8 cellular contexts compared by ENCODE assay signal in the genomic region with DNA sequence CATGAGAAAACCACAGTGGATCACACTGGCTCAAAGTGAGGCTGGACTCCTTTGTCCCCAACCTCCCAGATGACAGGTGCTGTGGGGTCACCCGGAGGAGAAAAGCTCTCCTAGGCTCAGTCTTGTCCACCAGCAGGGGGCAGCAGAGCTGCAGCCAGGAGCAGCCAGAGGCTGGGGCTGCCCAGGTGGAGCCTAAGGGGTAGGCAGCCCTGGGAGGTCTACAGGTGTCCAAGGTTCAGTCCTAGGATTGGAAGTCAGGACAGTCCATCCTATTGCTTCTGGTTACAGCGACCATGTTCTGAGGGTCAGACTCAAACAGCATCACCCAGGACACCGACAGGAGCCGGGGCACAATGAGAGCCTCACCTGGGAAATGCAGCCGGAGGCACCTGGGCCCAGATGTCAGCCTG.
A peak's percentile ranks its signal among the peaks of the same experiment; 100 is the strongest.
DNase-seq lines count a peak whose midpoint lies in the region; TF ChIP-seq lines count a peak whose summit lies in the region.

No MANE protein-coding gene starts in this region.

- peak; percentile 98 for TF ChIP-seq CTCF in Loucy (conservative IDR thresholded peaks at IDR 0.05; ENCODE audit: low read length)
- peak; percentile 41 to 74 for TF ChIP-seq CTCF in fibroblast of lung (conservative IDR thresholded peaks at IDR 0.05 in 1 of 2, IDR thresholded peaks at IDR 0.05 in 1 of 2; ENCODE audit: low read depth in 1 of 2, low read length in 2 of 2)
- peak; percentile 33 to 67 (median 48) for TF ChIP-seq CTCF in prostate gland (IDR thresholded peaks at IDR 0.05)

- H3K9me3 ChIP-seq in CD4-positive, alpha-beta memory T cell (ENCODE audit: control insufficient read depth in 1 of 2, low read length in 2 of 2), result no peaks in the 10 kb centered on the region
- H3K9me3 ChIP-seq in Loucy (ENCODE audit: insufficient read depth, low read depth, low read length), result no peaks in the 10 kb centered on the region
- no peaks in the 10 kb centered on the region for H3K9me3 ChIP-seq in fibroblast of lung (ENCODE audit: control insufficient read depth, insufficient read depth, low read depth, low read length)
- no peaks in the 10 kb centered on the region for H3K9me3 ChIP-seq in prostate gland

- no peaks in the 10 kb centered on the region for H3F3A ChIP-seq in Loucy (ENCODE audit: low read depth)

- H3K4me1 Mint-ChIP-seq in CD4-positive, alpha-beta memory T cell, result peaks cover 40 to 79% (median 57%) of the 10 kb centered on the region in 4 donors

- H3K4me3 Mint-ChIP-seq in CD4-positive, alpha-beta memory T cell, result peak overlapping the region in 4 of 8 donors; percentile 12 to 53 (median 44)

- whole genome bisulfite sequencing in prostate gland, result 71% methylated on average over 3 of the region's 5 CpGs

- peaks cover 26% of the 10 kb centered on the region for H3K4me1 ChIP-seq in CD4-positive, alpha-beta memory T cell (ENCODE audit: insufficient read depth, low read length)
- H3K4me1 ChIP-seq in Loucy (ENCODE audit: insufficient read depth, low read length, poor library complexity, severe bottlenecking) (no peaks in the 10 kb centered on the region), fibroblast of lung (ENCODE audit: control insufficient read depth, extremely low read depth, insufficient read depth, low read length) (no peaks in the 10 kb centered on the region), prostate gland (replicated peaks) (no peaks in the 10 kb centered on the region)

- H3K27me3 ChIP-seq in CD4-positive, alpha-beta memory T cell (ENCODE audit: insufficient read depth, low read length), result no peaks in the 10 kb centered on the region
- H3K27me3 ChIP-seq in Loucy (ENCODE audit: insufficient read depth, low read length, poor library complexity, severe bottlenecking) (no peaks in the 10 kb centered on the region), fibroblast of lung (ENCODE audit: control insufficient read depth, insufficient read depth, low read length) (no peaks in the 10 kb centered on the region), prostate gland (replicated peaks; ENCODE audit: insufficient read depth) (no peaks in the 10 kb centered on the region)

- peak; percentile 76 to 82 (median 76) for DNase-seq in CD4-positive, alpha-beta memory T cell
- peak; percentile 68 for DNase-seq in activated CD8-positive, alpha-beta memory T cell treated with anti-CD3 and anti-CD28 coated beads, Interleukin-2, amount 50 U/mL, for 4 hours
- DNase-seq in fibroblast of lung (ENCODE audit: low read depth in 2 of 2) (peak; percentile 11 to 21), prostate gland (ENCODE audit: low spot score) (no peak), NCI-H2227 treated with DMSO at 0.1 percent for 48 hours (lab: John Stamatoyannopoulos, UW) (no peak), NCI-H187 treated with DMSO at 0.1 percent for 48 hours (lab: John Stamatoyannopoulos, UW) (no peak), middle frontal gyrus (ENCODE audit: extremely low spot score, low spot score) (no peak)

- H2AFZ ChIP-seq in Loucy (ENCODE audit: low read length) (no peak overlapping the region), fibroblast of lung (ENCODE audit: low read length) (no peak overlapping the region)

- no peaks in the 10 kb centered on the region for H3K36me3 Mint-ChIP-seq in CD4-positive, alpha-beta memory T cell

- TF ChIP-seq POLR2A in prostate gland (IDR thresholded peaks at IDR 0.05), result no peak

- H3K9ac ChIP-seq in Loucy (ENCODE audit: low read depth, low read length, poor library complexity, severe bottlenecking) (no peak overlapping the region), fibroblast of lung (ENCODE audit: insufficient read depth, low read length) (no peak overlapping the region)

- H3K27ac ChIP-seq in CD4-positive, alpha-beta memory T cell (ENCODE audit: low read depth, low read length), result no peak overlapping the region
- H3K27ac ChIP-seq in fibroblast of lung (ENCODE audit: insufficient read depth, low read length), result no peak overlapping the region
- no peak overlapping the region for H3K27ac ChIP-seq in prostate gland

- H3K9me2 ChIP-seq in Loucy (replicated peaks; ENCODE audit: low read depth, low read length), result no peaks in the 10 kb centered on the region

- CTCF ChIA-PET in CD4-positive, alpha-beta memory T cell (lab: Charles Lee; ENCODE audit: partially characterized antibody), result interaction anchor here (0.8 to 20.9 kb wide), 28 partner anchors 8 to 335 kb away, joined by 3 to 560 read pairs (median 6); a partner anchor contains a TSS

- intact Hi-C loops in CD4-positive, alpha-beta memory T cell (cut with micrococcal nuclease), result loop anchor here (1.0 kb wide), 6 partner anchors 22 to 132 kb away; no protein-coding TSS in a partner anchor
- intact Hi-C loops in prostate gland (cut with DNase I), result no loop called here

- H3K4me3 ChIP-seq in CD4-positive, alpha-beta memory T cell (ENCODE audit: low read length in 2 of 2), result no peak overlapping the region
- no peak overlapping the region for H3K4me3 ChIP-seq in Loucy (ENCODE audit: low read length, poor library complexity, severe bottlenecking)
- no peak overlapping the region for H3K4me3 ChIP-seq in fibroblast of lung (replicated peaks in 1 of 4; ENCODE audit: control extremely low read depth in 1 of 4, insufficient read depth in 1 of 4, low read depth in 3 of 4, low read length in 4 of 4)
- H3K4me3 ChIP-seq in prostate gland, result no peak overlapping the region

- no peaks in the 10 kb centered on the region for H3K79me2 ChIP-seq in Loucy (ENCODE audit: insufficient read depth, low read length)
- H3K79me2 ChIP-seq in fibroblast of lung (ENCODE audit: control insufficient read depth, insufficient read depth, low read length), result no peaks in the 10 kb centered on the region

- POLR2A ChIA-PET in CD4-positive, alpha-beta memory T cell (lab: Charles Lee; ENCODE audit: partially characterized antibody), result interaction anchor here (0.8 to 15.8 kb wide), 17 partner anchors 10 to 145 kb away, joined by 3 to 250 read pairs (median 6); no protein-coding TSS in a partner anchor

- H3K36me3 ChIP-seq in CD4-positive, alpha-beta memory T cell (ENCODE audit: insufficient read depth, low read length), result no peaks in the 10 kb centered on the region
- H3K36me3 ChIP-seq in Loucy (ENCODE audit: insufficient read depth, low read length) (no peaks in the 10 kb centered on the region), fibroblast of lung (ENCODE audit: control insufficient read depth, insufficient read depth, low read length) (no peaks in the 10 kb centered on the region), prostate gland (no peaks in the 10 kb centered on the region)

- no peaks in the 10 kb centered on the region for H3K27me3 Mint-ChIP-seq in CD4-positive, alpha-beta memory T cell

- H3K27ac Mint-ChIP-seq in CD4-positive, alpha-beta memory T cell, result peak overlapping the region in 6 of 7 donors; percentile 67 to 91 (median 80)

- no peak overlapping the region for H3K4me2 ChIP-seq in Loucy (ENCODE audit: low read depth, low read length, poor library complexity, severe bottlenecking)
- no peak overlapping the region for H3K4me2 ChIP-seq in fibroblast of lung (ENCODE audit: extremely low read depth, insufficient read depth, low read length)

- H4K20me1 ChIP-seq in Loucy (ENCODE audit: insufficient read depth, low read length, poor library complexity, severe bottlenecking) (no peaks in the 10 kb centered on the region), fibroblast of lung (ENCODE audit: control insufficient read depth, extremely low read depth, insufficient read depth, low read length) (no peaks in the 10 kb centered on the region)

- H3K9me3 Mint-ChIP-seq in CD4-positive, alpha-beta memory T cell, result no peaks in the 10 kb centered on the region

Comparison
In these comparisons a context has a peak if more than half of its experiments do, and no peak if none do; other contexts are left out.
1. DNase-seq: peak in CD4-positive, alpha-beta memory T cell (5 of 5), activated CD8-positive, alpha-beta memory T cell treated with anti-CD3 and anti-CD28 coated beads, Interleukin-2, amount 50 U/mL, for 4 hours (single experiment) and fibroblast of lung (2 of 2); none in prostate gland (single experiment), NCI-H2227 treated with DMSO at 0.1 percent for 48 hours (single experiment), NCI-H187 treated with DMSO at 0.1 percent for 48 hours (single experiment) and middle frontal gyrus (single experiment).
2. CTCF ChIP-seq: peak in every context shown above with its lines; median percentile 98 in Loucy; 58 in fibroblast of lung; 48 in prostate gland.